Comparison of ENCODE assay signal across 23 cellular contexts in genomic region chr14:22334627-22335026, GRCh38.
A peak's percentile ranks its signal among the peaks of the same experiment; 100 is the strongest.
DNase-seq lines count a peak whose midpoint lies in the region; ATAC-seq and TF ChIP-seq lines count a peak whose summit lies in the region.
"Had no signal": no experiment of that assay in that cellular context is flagged by ENCODE, and none has a peak within 500 bp of the region (broad histone marks: within the 10 kb centered on the region; RNA-seq: fewer than 3 reads in every experiment).

No MANE protein-coding gene starts in this region.

- H3K9me3 ChIP-seq in CD8-positive, alpha-beta T cell (ENCODE audit: low read length) = no peaks in the 10 kb centered on the region
- H3K9me3 ChIP-seq: prostate gland, thyroid gland had no signal

- peaks cover 3% of the 10 kb centered on the region for H3K27me3 Mint-ChIP-seq in nephron progenitor cell (ENCODE audit: low read depth, poor library complexity)
- H3K27me3 Mint-ChIP-seq in CD8-positive, alpha-beta T cell (ENCODE audit: low read depth) = no peaks in the 10 kb centered on the region
- H3K27me3 Mint-ChIP-seq: activated CD4-positive, alpha-beta memory T cell treated with anti-CD3 and anti-CD28 coated beads for 36 hours; CD4-positive, alpha-beta memory T cell; dendritic cell treated with granulocyte-macrophage colony-stimulating factor and Interleukin-4, amounts not matched to agents 40 ng/mL and 50 ng/mL, for 4 days had no signal

- no peak for TF ChIP-seq CTCF in nephron progenitor cell (IDR thresholded peaks at IDR 0.05)
- TF ChIP-seq CTCF in CD8-positive, alpha-beta T cell (IDR thresholded peaks at IDR 0.05) = no peak

- peaks cover 10% of the 10 kb centered on the region for H3K9me3 Mint-ChIP-seq in nephron progenitor cell
- H3K9me3 Mint-ChIP-seq in CD8-positive, alpha-beta T cell = no peaks in the 10 kb centered on the region
- H3K9me3 Mint-ChIP-seq: activated CD4-positive, alpha-beta memory T cell treated with anti-CD3 and anti-CD28 coated beads for 36 hours; CD4-positive, alpha-beta memory T cell; T-helper 2 cell treated with Interferon-gamma antibody and Interleukin-4, amounts not matched to agents 5 μg/mL and 100 μg/mL, for 36 hours had no signal

- POLR2A ChIA-PET in CD8-positive, alpha-beta T cell (lab: Charles Lee) = no interaction called here

- peaks cover 4% of the 10 kb centered on the region for H3K36me3 Mint-ChIP-seq in nephron progenitor cell (ENCODE audit: low read depth)
- no peaks in the 10 kb centered on the region for H3K36me3 Mint-ChIP-seq in CD8-positive, alpha-beta T cell
- H3K36me3 Mint-ChIP-seq: activated CD4-positive, alpha-beta memory T cell treated with anti-CD3 and anti-CD28 coated beads for 36 hours; CD4-positive, alpha-beta memory T cell had no signal

- CTCF ChIA-PET in CD8-positive, alpha-beta T cell (lab: Charles Lee) = no interaction called here

- no peaks in the 10 kb centered on the region for H3K27me3 ChIP-seq in CD8-positive, alpha-beta T cell (ENCODE audit: insufficient read depth, low read length)
- no peaks in the 10 kb centered on the region for H3K27me3 ChIP-seq in H7 (ENCODE audit: control insufficient read depth, insufficient read depth, low read length)
- H3K27me3 ChIP-seq: Peyer's patch, thyroid gland had no signal

- no peak overlapping the region for H3K4me3 ChIP-seq in CD8-positive, alpha-beta T cell (ENCODE audit: low read depth, low read length)
- no peak overlapping the region for H3K4me3 ChIP-seq in H7 (ENCODE audit: insufficient read depth, low read depth, low read length)
- H3K4me3 ChIP-seq: Peyer's patch, prostate gland, SK-N-MC, thyroid gland had no signal

- ATAC-seq in GM18520 (IDR thresholded peaks at IDR 0.05; ENCODE audit: unreplicated experiment) = no peak
- ATAC-seq in CD8-positive, alpha-beta T cell = no peak
- ATAC-seq: WTC11 had no signal

- peak overlapping the region; percentile 55 for H3K27ac ChIP-seq in cingulate gyrus (ENCODE audit: low read depth, low read length)
- no peak overlapping the region for H3K27ac ChIP-seq in CD8-positive, alpha-beta T cell (ENCODE audit: low read depth, low read length)
- H3K27ac ChIP-seq: prostate gland, SK-N-MC, thyroid gland had no signal

- intact Hi-C loops in CD8-positive, alpha-beta T cell (cut with DNase I, micrococcal nuclease) = no loop called here

- no peaks in the 10 kb centered on the region for H3K36me3 ChIP-seq in CD8-positive, alpha-beta T cell (ENCODE audit: insufficient read depth, low read length)
- H3K36me3 ChIP-seq in H7 (replicated peaks; ENCODE audit: control insufficient read depth, insufficient read depth, low read length) = no peaks in the 10 kb centered on the region
- H3K36me3 ChIP-seq: Peyer's patch, prostate gland, thyroid gland had no signal

- DNase-seq in DMS53 (lab: John Stamatoyannopoulos, UW) (peak; percentile 74), LoVo (ENCODE audit: low spot score) (peak; percentile 15), nephron progenitor cell (no peak), HuH-7 (ENCODE audit: low spot score) (no peak), H7 (no peak)
- no peak for DNase-seq in CD8-positive, alpha-beta T cell
- DNase-seq: activated CD4-positive, alpha-beta memory T cell treated with anti-CD3 and anti-CD28 coated beads for 36 hours; activated T-cell treated with anti-CD3 and anti-CD28 coated beads for 4 hours; DMS79 treated with DMSO at 0.1 percent for 48 hours; NCI-H1694; stimulated activated naive CD4-positive, alpha-beta T cell; thyroid gland had no signal

- H3K27ac Mint-ChIP-seq in nephron progenitor cell = peak overlapping the region; percentile 97
- no peak overlapping the region for H3K27ac Mint-ChIP-seq in CD8-positive, alpha-beta T cell
- H3K27ac Mint-ChIP-seq: activated CD4-positive, alpha-beta memory T cell treated with anti-CD3 and anti-CD28 coated beads for 36 hours; dendritic cell treated with granulocyte-macrophage colony-stimulating factor and Interleukin-4, amounts not matched to agents 40 ng/mL and 50 ng/mL, for 4 days; HFFc6; mesothelial cell of epicardium; T-helper 2 cell treated with Interferon-gamma antibody and Interleukin-4, amounts not matched to agents 5 μg/mL and 100 μg/mL, for 36 hours had no signal

- H3K4me3 Mint-ChIP-seq in nephron progenitor cell = no peak overlapping the region
- no peak overlapping the region for H3K4me3 Mint-ChIP-seq in CD8-positive, alpha-beta T cell
- H3K4me3 Mint-ChIP-seq: activated CD4-positive, alpha-beta memory T cell treated with anti-CD3 and anti-CD28 coated beads for 36 hours; CD4-positive, alpha-beta memory T cell; dendritic cell treated with granulocyte-macrophage colony-stimulating factor and Interleukin-4, amounts not matched to agents 40 ng/mL and 50 ng/mL, for 4 days; HFFc6; mesothelial cell of epicardium; T-helper 2 cell treated with Interferon-gamma antibody and Interleukin-4, amounts not matched to agents 5 μg/mL and 100 μg/mL, for 36 hours; WTC11 had no signal

- peaks cover 85% of the 10 kb centered on the region for H3K4me1 Mint-ChIP-seq in nephron progenitor cell
- no peaks in the 10 kb centered on the region for H3K4me1 Mint-ChIP-seq in CD8-positive, alpha-beta T cell (ENCODE audit: low read depth)
- H3K4me1 Mint-ChIP-seq: CD4-positive, alpha-beta memory T cell had no signal

- H3K4me1 ChIP-seq in CD8-positive, alpha-beta T cell (ENCODE audit: insufficient read depth, low read length) = no peaks in the 10 kb centered on the region
- H3K4me1 ChIP-seq: prostate gland had no signal

Comparison
In these comparisons a context has a peak if more than half of its experiments do, and no peak if none do; other contexts are left out.
1. DNase-seq: peak in DMS53 (single experiment) and LoVo (single experiment); none in nephron progenitor cell (single experiment), HuH-7 (single experiment), CD8-positive, alpha-beta T cell (0 of 7) and H7 (single experiment).